In the genomic region with DNA sequence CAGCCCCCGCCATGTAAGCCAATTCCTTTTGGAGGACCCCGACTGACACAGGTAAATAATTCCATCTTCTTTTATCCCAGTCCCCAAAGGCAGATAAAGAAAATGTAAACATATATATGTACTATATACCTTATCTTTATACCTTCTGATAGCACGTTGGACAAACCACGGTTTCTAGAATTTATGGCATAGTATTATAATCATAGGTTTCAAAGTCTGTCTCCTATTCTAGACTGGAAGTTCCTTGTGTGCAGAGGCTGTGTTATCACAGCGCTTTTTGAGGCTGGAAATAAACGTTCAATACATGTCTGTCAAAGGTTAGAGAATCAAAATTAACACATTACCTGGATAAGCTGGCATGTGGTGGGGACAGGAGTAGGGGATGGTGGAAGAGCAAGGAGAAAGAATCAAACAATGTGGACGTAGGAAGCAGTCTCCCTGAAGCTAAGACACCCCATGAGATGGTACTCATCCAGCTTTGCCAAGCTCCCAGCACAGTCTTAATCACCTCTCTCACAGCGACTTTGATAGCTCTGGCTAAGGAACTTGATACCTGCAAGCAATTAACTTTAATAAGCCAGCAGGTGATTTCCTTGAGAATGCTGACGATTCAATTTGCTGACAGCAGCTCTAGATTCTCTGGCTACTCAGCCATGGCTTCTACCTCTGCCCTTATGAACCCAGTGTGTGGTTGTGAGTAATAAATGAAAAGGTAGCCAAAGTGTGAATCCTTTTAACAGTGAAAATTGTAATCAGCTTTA, we compare ENCODE assay signal across 2 cellular contexts.
TF ChIP-seq lines count a peak whose summit lies in the region.

No MANE protein-coding gene starts in this region.

TF ChIP-seq in GM23338, 12 proteins besides CTCF, POLR2A, EP300 and RAD21 (continued from another document):
- TF ChIP-seq, protein P1, sequence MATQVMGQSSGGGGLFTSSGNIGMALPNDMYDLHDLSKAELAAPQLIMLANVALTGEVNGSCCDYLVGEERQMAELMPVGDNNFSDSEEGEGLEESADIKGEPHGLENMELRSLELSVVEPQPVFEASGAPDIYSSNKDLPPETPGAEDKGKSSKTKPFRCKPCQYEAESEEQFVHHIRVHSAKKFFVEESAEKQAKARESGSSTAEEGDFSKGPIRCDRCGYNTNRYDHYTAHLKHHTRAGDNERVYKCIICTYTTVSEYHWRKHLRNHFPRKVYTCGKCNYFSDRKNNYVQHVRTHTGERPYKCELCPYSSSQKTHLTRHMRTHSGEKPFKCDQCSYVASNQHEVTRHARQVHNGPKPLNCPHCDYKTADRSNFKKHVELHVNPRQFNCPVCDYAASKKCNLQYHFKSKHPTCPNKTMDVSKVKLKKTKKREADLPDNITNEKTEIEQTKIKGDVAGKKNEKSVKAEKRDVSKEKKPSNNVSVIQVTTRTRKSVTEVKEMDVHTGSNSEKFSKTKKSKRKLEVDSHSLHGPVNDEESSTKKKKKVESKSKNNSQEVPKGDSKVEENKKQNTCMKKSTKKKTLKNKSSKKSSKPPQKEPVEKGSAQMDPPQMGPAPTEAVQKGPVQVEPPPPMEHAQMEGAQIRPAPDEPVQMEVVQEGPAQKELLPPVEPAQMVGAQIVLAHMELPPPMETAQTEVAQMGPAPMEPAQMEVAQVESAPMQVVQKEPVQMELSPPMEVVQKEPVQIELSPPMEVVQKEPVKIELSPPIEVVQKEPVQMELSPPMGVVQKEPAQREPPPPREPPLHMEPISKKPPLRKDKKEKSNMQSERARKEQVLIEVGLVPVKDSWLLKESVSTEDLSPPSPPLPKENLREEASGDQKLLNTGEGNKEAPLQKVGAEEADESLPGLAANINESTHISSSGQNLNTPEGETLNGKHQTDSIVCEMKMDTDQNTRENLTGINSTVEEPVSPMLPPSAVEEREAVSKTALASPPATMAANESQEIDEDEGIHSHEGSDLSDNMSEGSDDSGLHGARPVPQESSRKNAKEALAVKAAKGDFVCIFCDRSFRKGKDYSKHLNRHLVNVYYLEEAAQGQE (IDR thresholded peaks at IDR 0.05; ENCODE audit: unreplicated experiment), result no peak
- no peak for TF ChIP-seq ZNF331 (CRISPR knock-in tag; IDR thresholded peaks at IDR 0.05; ENCODE audit: low read depth)

TF ChIP-seq in WTC11, 78 proteins besides CTCF, POLR2A, EP300 and RAD21 (continued from another document):
- no peak for TF ChIP-seq JAZF1 (CRISPR knock-in tag; IDR thresholded peaks at IDR 0.05)
- no peak for TF ChIP-seq TP53 (CRISPR knock-in tag; IDR thresholded peaks at IDR 0.05)
- TF ChIP-seq FOXP1 (CRISPR knock-in tag; IDR thresholded peaks at IDR 0.05; ENCODE audit: borderline replicate concordance), result no peak
- TF ChIP-seq, protein P2, sequence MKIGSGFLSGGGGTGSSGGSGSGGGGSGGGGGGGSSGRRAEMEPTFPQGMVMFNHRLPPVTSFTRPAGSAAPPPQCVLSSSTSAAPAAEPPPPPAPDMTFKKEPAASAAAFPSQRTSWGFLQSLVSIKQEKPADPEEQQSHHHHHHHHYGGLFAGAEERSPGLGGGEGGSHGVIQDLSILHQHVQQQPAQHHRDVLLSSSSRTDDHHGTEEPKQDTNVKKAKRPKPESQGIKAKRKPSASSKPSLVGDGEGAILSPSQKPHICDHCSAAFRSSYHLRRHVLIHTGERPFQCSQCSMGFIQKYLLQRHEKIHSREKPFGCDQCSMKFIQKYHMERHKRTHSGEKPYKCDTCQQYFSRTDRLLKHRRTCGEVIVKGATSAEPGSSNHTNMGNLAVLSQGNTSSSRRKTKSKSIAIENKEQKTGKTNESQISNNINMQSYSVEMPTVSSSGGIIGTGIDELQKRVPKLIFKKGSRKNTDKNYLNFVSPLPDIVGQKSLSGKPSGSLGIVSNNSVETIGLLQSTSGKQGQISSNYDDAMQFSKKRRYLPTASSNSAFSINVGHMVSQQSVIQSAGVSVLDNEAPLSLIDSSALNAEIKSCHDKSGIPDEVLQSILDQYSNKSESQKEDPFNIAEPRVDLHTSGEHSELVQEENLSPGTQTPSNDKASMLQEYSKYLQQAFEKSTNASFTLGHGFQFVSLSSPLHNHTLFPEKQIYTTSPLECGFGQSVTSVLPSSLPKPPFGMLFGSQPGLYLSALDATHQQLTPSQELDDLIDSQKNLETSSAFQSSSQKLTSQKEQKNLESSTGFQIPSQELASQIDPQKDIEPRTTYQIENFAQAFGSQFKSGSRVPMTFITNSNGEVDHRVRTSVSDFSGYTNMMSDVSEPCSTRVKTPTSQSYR (CRISPR knock-in tag; IDR thresholded peaks at IDR 0.05), result no peak
- no peak for TF ChIP-seq ZNF317 (CRISPR knock-in tag; IDR thresholded peaks at IDR 0.05; ENCODE audit: borderline replicate concordance, low read depth)
- no peak for TF ChIP-seq NFYB (CRISPR knock-in tag; conservative IDR thresholded peaks at IDR 0.05; ENCODE audit: low read depth)
- TF ChIP-seq, protein P3, sequence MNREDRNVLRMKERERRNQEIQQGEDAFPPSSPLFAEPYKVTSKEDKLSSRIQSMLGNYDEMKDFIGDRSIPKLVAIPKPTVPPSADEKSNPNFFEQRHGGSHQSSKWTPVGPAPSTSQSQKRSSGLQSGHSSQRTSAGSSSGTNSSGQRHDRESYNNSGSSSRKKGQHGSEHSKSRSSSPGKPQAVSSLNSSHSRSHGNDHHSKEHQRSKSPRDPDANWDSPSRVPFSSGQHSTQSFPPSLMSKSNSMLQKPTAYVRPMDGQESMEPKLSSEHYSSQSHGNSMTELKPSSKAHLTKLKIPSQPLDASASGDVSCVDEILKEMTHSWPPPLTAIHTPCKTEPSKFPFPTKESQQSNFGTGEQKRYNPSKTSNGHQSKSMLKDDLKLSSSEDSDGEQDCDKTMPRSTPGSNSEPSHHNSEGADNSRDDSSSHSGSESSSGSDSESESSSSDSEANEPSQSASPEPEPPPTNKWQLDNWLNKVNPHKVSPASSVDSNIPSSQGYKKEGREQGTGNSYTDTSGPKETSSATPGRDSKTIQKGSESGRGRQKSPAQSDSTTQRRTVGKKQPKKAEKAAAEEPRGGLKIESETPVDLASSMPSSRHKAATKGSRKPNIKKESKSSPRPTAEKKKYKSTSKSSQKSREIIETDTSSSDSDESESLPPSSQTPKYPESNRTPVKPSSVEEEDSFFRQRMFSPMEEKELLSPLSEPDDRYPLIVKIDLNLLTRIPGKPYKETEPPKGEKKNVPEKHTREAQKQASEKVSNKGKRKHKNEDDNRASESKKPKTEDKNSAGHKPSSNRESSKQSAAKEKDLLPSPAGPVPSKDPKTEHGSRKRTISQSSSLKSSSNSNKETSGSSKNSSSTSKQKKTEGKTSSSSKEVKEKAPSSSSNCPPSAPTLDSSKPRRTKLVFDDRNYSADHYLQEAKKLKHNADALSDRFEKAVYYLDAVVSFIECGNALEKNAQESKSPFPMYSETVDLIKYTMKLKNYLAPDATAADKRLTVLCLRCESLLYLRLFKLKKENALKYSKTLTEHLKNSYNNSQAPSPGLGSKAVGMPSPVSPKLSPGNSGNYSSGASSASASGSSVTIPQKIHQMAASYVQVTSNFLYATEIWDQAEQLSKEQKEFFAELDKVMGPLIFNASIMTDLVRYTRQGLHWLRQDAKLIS (CRISPR knock-in tag; IDR thresholded peaks at IDR 0.05; ENCODE audit: borderline replicate concordance), result no peak
- TF ChIP-seq, protein P4, sequence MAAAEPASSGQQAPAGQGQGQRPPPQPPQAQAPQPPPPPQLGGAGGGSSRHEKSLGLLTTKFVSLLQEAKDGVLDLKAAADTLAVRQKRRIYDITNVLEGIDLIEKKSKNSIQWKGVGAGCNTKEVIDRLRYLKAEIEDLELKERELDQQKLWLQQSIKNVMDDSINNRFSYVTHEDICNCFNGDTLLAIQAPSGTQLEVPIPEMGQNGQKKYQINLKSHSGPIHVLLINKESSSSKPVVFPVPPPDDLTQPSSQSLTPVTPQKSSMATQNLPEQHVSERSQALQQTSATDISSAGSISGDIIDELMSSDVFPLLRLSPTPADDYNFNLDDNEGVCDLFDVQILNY (CRISPR knock-in tag; IDR thresholded peaks at IDR 0.05), result no peak
- no peak for TF ChIP-seq CREM (CRISPR knock-in tag; IDR thresholded peaks at IDR 0.05)
